In the genomic region with DNA sequence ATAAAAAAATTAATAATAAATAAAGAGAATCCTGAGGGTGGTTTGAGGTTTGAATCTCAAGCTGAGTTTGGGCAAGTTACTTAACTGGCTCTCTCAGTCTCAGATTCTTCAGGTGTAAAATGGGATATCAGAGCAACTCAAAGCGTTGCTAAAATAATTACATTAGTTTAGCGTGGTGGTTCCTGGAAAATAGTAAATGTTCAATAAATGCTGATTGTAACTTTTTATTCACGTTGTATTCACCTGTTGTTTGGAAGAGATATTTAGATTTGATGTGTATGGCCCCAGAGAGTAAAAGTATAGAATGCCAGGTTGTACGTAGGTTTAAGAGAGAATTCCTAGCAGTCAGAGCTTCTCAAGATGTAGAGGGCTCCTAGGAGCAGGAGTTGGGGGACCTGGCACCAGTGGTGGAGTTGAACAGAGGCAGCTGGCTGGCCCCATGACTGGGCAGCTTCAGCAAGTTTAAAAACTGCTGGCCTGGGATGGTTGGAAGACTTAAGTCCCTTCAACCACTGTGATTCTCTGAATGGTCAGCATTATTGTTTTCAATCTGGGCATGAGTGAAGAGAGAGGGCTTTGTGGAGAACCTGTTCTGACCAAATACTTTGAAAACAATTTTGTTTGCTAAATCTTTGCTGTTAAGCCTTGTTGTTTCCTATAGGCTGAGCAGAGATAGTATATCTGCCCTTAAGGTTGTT, we compare ENCODE assay signal across 1 cellular context.
TF ChIP-seq lines count a peak whose summit lies in the region.

No MANE protein-coding gene starts in this region.

TF ChIP-seq in HCT116, 20 proteins besides CTCF, POLR2A, EP300 and RAD21:
- TF ChIP-seq, protein P1, sequence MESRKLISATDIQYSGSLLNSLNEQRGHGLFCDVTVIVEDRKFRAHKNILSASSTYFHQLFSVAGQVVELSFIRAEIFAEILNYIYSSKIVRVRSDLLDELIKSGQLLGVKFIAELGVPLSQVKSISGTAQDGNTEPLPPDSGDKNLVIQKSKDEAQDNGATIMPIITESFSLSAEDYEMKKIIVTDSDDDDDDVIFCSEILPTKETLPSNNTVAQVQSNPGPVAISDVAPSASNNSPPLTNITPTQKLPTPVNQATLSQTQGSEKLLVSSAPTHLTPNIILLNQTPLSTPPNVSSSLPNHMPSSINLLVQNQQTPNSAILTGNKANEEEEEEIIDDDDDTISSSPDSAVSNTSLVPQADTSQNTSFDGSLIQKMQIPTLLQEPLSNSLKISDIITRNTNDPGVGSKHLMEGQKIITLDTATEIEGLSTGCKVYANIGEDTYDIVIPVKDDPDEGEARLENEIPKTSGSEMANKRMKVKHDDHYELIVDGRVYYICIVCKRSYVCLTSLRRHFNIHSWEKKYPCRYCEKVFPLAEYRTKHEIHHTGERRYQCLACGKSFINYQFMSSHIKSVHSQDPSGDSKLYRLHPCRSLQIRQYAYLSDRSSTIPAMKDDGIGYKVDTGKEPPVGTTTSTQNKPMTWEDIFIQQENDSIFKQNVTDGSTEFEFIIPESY (IDR thresholded peaks at IDR 0.05; ENCODE audit: extremely low read depth, insufficient replicate concordance, low read length) = no peak
- TF ChIP-seq, protein P2, sequence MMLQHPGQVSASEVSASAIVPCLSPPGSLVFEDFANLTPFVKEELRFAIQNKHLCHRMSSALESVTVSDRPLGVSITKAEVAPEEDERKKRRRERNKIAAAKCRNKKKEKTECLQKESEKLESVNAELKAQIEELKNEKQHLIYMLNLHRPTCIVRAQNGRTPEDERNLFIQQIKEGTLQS (IDR thresholded peaks at IDR 0.05) = no peak
- TF ChIP-seq, protein P3, sequence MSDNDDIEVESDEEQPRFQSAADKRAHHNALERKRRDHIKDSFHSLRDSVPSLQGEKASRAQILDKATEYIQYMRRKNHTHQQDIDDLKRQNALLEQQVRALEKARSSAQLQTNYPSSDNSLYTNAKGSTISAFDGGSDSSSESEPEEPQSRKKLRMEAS (IDR thresholded peaks at IDR 0.05) = no peak
- TF ChIP-seq EGR1 (IDR thresholded peaks at IDR 0.05; ENCODE audit: low read depth) (no peak), CEBPB (IDR thresholded peaks at IDR 0.05; ENCODE audit: low read depth) (no peak), FOSL1 (IDR thresholded peaks at IDR 0.05; ENCODE audit: low read depth) (no peak), JUND (IDR thresholded peaks at IDR 0.05) (no peak), SIN3A (IDR thresholded peaks at IDR 0.05; ENCODE audit: low read depth) (no peak), EZH2phosphoT487 (IDR thresholded peaks at IDR 0.05; ENCODE audit: borderline replicate concordance) (no peak), EZH2 (IDR thresholded peaks at IDR 0.05) (no peak), SRF (IDR thresholded peaks at IDR 0.05; ENCODE audit: low read depth) (no peak), ZFX (IDR thresholded peaks at IDR 0.05) (no peak), CBX3 (IDR thresholded peaks at IDR 0.05; ENCODE audit: low read depth) (no peak), SP1 (IDR thresholded peaks at IDR 0.05; ENCODE audit: low read depth) (no peak), ZNF274 (IDR thresholded peaks at IDR 0.05; ENCODE audit: low read depth, low read length) (no peak), TCF7L2 (IDR thresholded peaks at IDR 0.05; ENCODE audit: borderline replicate concordance, extremely low read depth, insufficient read depth, insufficient read length) (no peak), POLR2AphosphoS5 (IDR thresholded peaks at IDR 0.05; ENCODE audit: low read depth, low read length) (no peak)
- TF ChIP-seq, protein P4, sequence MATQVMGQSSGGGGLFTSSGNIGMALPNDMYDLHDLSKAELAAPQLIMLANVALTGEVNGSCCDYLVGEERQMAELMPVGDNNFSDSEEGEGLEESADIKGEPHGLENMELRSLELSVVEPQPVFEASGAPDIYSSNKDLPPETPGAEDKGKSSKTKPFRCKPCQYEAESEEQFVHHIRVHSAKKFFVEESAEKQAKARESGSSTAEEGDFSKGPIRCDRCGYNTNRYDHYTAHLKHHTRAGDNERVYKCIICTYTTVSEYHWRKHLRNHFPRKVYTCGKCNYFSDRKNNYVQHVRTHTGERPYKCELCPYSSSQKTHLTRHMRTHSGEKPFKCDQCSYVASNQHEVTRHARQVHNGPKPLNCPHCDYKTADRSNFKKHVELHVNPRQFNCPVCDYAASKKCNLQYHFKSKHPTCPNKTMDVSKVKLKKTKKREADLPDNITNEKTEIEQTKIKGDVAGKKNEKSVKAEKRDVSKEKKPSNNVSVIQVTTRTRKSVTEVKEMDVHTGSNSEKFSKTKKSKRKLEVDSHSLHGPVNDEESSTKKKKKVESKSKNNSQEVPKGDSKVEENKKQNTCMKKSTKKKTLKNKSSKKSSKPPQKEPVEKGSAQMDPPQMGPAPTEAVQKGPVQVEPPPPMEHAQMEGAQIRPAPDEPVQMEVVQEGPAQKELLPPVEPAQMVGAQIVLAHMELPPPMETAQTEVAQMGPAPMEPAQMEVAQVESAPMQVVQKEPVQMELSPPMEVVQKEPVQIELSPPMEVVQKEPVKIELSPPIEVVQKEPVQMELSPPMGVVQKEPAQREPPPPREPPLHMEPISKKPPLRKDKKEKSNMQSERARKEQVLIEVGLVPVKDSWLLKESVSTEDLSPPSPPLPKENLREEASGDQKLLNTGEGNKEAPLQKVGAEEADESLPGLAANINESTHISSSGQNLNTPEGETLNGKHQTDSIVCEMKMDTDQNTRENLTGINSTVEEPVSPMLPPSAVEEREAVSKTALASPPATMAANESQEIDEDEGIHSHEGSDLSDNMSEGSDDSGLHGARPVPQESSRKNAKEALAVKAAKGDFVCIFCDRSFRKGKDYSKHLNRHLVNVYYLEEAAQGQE (IDR thresholded peaks at IDR 0.05; ENCODE audit: low read depth) = no peak
TF ChIP-seq in HCT116: peak in this region for 0.
